In the genomic region with DNA sequence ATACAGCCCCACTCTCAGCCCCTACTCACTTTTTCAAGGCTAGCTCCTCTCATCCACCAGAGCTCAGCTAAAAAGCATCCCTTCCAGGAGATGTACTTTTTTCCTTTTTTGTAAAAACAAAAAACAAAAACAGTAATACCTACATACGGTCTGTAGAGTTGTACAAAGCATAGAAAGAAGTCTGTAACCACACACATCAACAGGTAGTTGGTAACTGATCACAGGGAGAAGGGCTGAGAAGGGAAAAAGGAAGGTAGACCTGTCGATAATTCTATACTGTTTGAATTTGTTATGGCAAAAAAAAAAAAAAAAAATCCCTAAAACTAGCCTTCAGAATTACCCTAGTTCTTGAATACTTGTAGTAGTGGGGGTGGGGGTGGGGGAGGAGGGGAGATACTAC, we compare ENCODE assay signal across 1 cellular context.
TF ChIP-seq lines count a peak whose summit lies in the region.

No MANE protein-coding gene starts in this region.

TF ChIP-seq in HepG2, 621 proteins besides CTCF, POLR2A, EP300 and RAD21:
- TF ChIP-seq NFKBIZ (CRISPR knock-in tag; IDR thresholded peaks at IDR 0.05): no peak
- no peak for TF ChIP-seq XRCC5 (optimal IDR thresholded peaks at IDR 0.05; ENCODE audit: low read length)
- no peak for TF ChIP-seq ZNF670 (CRISPR knock-in tag; IDR thresholded peaks at IDR 0.05; ENCODE audit: borderline replicate concordance)
- TF ChIP-seq ZNF251 (CRISPR knock-in tag; IDR thresholded peaks at IDR 0.05): no peak
- no peak for TF ChIP-seq THAP9 (CRISPR knock-in tag; IDR thresholded peaks at IDR 0.05; ENCODE audit: borderline replicate concordance)
- no peak for TF ChIP-seq ZNF264 (CRISPR knock-in tag; IDR thresholded peaks at IDR 0.05)
- no peak for TF ChIP-seq TRIM24 (CRISPR knock-in tag; IDR thresholded peaks at IDR 0.05)
